ENCODE assay signal across 18 cellular contexts in genomic region chr6:15674690-15675386, GRCh38. TPM values are rescaled to one million over a fixed set of nuclear protein-coding genes. Genes with fewer than 3 reads are reported as not detected.
DNase-seq lines count a peak whose midpoint lies in the region; ATAC-seq and TF ChIP-seq lines count a peak whose summit lies in the region.
"Had no signal": no experiment of that assay in that cellular context is flagged by ENCODE, and none has a peak within 500 bp of the region (broad histone marks: within the 10 kb centered on the region; RNA-seq: fewer than 3 reads in every experiment).

No MANE protein-coding gene starts in this region.

- H3K9me3 Mint-ChIP-seq in stimulated activated memory B cell treated with anti-CD40 and anti-IgM and Interleukin-4, amounts not matched to agents 10 μg/mL and 1 μg/mL and 100 μg/mL, for 72 hours: peaks cover 3% of the 10 kb centered on the region
- H3K9me3 Mint-ChIP-seq: activated naive CD4-positive, alpha-beta T cell treated with anti-CD3 and anti-CD28 coated beads, Interleukin-2, amount 50 U/mL, for 24 hours; mesothelial cell of epicardium had no signal

- H3K4me3 ChIP-seq in right cardiac atrium (ENCODE audit: low read length) (no peak overlapping the region), skeletal muscle tissue (ENCODE audit: low read length in 3 of 3) (peak overlapping the region; percentile 18 to 46 (median 26)), colonic mucosa (no peak overlapping the region)
- H3K4me3 ChIP-seq: A549 had no signal

- DNase-seq in NOMO-1 treated with DMSO at 0.1 percent for 48 hours (lab: John Stamatoyannopoulos, UW; ENCODE audit: unreplicated experiment) (peak; percentile 46), NOMO-1 treated with dmso at 0.1 percent for 144 hours (lab: John Stamatoyannopoulos, UW; ENCODE audit: unreplicated experiment) (no peak), NCI-H82 treated with DMSO at 0.1 percent for 48 hours (lab: John Stamatoyannopoulos, UW; ENCODE audit: unreplicated experiment) (peak; percentile 81), right cardiac atrium (no peak), colonic mucosa (no peak), dedifferentiated amniotic fluid mesenchymal stem cell (ENCODE audit: extremely low spot score) (no peak)
- DNase-seq: activated CD8-positive, alpha-beta T cell treated with anti-CD3 and anti-CD28 coated beads, Interleukin-2, amount 10 ng/mL, durations not matched to agents 7 days and 5 days; activated T-cell treated with anti-CD3 and anti-CD28 coated beads, Interleukin-2, amount 50 U/mL, for 4 hours; NCI-H1048; stimulated activated naive CD4-positive, alpha-beta T cell treated with Interleukin-2 at 50 U/mL for 16 hours; trophoblast cell had no signal

- no peak overlapping the region for H3K4me3 Mint-ChIP-seq in stimulated activated memory B cell treated with anti-CD40 and anti-IgM and Interleukin-4, amounts not matched to agents 10 μg/mL and 1 μg/mL and 100 μg/mL, for 72 hours
- H3K4me3 Mint-ChIP-seq: activated CD8-positive, alpha-beta T cell treated with anti-CD3 and anti-CD28 coated beads, Interleukin-2, amount 10 ng/mL, durations not matched to agents 7 days and 5 days; activated naive CD4-positive, alpha-beta T cell treated with anti-CD3 and anti-CD28 coated beads, Interleukin-2, amount 50 U/mL, for 24 hours; activated T-cell treated with anti-CD3 and anti-CD28 coated beads, Interleukin-2, amount 50 U/mL, for 4 hours; mesothelial cell of epicardium had no signal

- H3K27ac ChIP-seq in right cardiac atrium (ENCODE audit: low read length): no peak overlapping the region
- peak overlapping the region; percentile 72 for H3K27ac ChIP-seq in skeletal muscle tissue (ENCODE audit: low read depth, low read length)
- H3K27ac ChIP-seq in colonic mucosa: no peak overlapping the region
- H3K27ac ChIP-seq: A549, C4-2B, VCaP had no signal

- H3K36me3 ChIP-seq in skeletal muscle tissue (ENCODE audit: control insufficient read depth in 3 of 3, insufficient read depth in 3 of 3, low read length in 3 of 3) (no peaks in the 10 kb centered on the region), colonic mucosa (no peaks in the 10 kb centered on the region)

- peak; percentile 41 to 51 for ATAC-seq in right cardiac atrium
- ATAC-seq in stimulated activated memory B cell treated with anti-CD40 and anti-IgM and Interleukin-4, amounts not matched to agents 10 μg/mL and 1 μg/mL and 100 μg/mL, for 72 hours: no peak
- ATAC-seq: A549; activated CD8-positive, alpha-beta T cell treated with anti-CD3 and anti-CD28 coated beads, Interleukin-2, amount 10 ng/mL, durations not matched to agents 7 days and 5 days; activated T-cell treated with anti-CD3 and anti-CD28 coated beads, Interleukin-2, amount 50 U/mL, for 4 hours had no signal

- no peaks in the 10 kb centered on the region for H3K36me3 Mint-ChIP-seq in stimulated activated memory B cell treated with anti-CD40 and anti-IgM and Interleukin-4, amounts not matched to agents 10 μg/mL and 1 μg/mL and 100 μg/mL, for 72 hours
- H3K36me3 Mint-ChIP-seq: activated naive CD4-positive, alpha-beta T cell treated with anti-CD3 and anti-CD28 coated beads, Interleukin-2, amount 50 U/mL, for 24 hours; mesothelial cell of epicardium had no signal

- TF ChIP-seq CTCF in colonic mucosa (IDR thresholded peaks at IDR 0.05): no peak

- peaks cover 6% of the 10 kb centered on the region for H3K4me1 Mint-ChIP-seq in stimulated activated memory B cell treated with anti-CD40 and anti-IgM and Interleukin-4, amounts not matched to agents 10 μg/mL and 1 μg/mL and 100 μg/mL, for 72 hours
- H3K4me1 Mint-ChIP-seq: activated naive CD4-positive, alpha-beta T cell treated with anti-CD3 and anti-CD28 coated beads, Interleukin-2, amount 50 U/mL, for 24 hours had no signal

- no peaks in the 10 kb centered on the region for H3K27me3 Mint-ChIP-seq in stimulated activated memory B cell treated with anti-CD40 and anti-IgM and Interleukin-4, amounts not matched to agents 10 μg/mL and 1 μg/mL and 100 μg/mL, for 72 hours

- no peak overlapping the region for H3K27ac Mint-ChIP-seq in stimulated activated memory B cell treated with anti-CD40 and anti-IgM and Interleukin-4, amounts not matched to agents 10 μg/mL and 1 μg/mL and 100 μg/mL, for 72 hours
- H3K27ac Mint-ChIP-seq: activated CD8-positive, alpha-beta T cell treated with anti-CD3 and anti-CD28 coated beads, Interleukin-2, amount 10 ng/mL, durations not matched to agents 7 days and 5 days; activated naive CD4-positive, alpha-beta T cell treated with anti-CD3 and anti-CD28 coated beads, Interleukin-2, amount 50 U/mL, for 24 hours; mesothelial cell of epicardium had no signal

- H3K9me3 ChIP-seq in right cardiac atrium (ENCODE audit: control insufficient read depth, low read length): no peaks in the 10 kb centered on the region
- H3K9me3 ChIP-seq in skeletal muscle tissue (ENCODE audit: control insufficient read depth in 3 of 3, low read length in 3 of 3): no peaks in the 10 kb centered on the region
- no peaks in the 10 kb centered on the region for H3K9me3 ChIP-seq in colonic mucosa
- H3K9me3 ChIP-seq: A549 had no signal

- H3K27me3 ChIP-seq in right cardiac atrium (ENCODE audit: control insufficient read depth, insufficient read depth) (no peaks in the 10 kb centered on the region), skeletal muscle tissue (ENCODE audit: control insufficient read depth in 3 of 3, insufficient read depth in 3 of 3, low read length in 3 of 3) (no peaks in the 10 kb centered on the region), colonic mucosa (no peaks in the 10 kb centered on the region)

- intact Hi-C loops in right cardiac atrium (cut with DNase I): no loop called here
- intact Hi-C loops in colonic mucosa (cut with DNase I): no loop called here

- 56% methylated on average over 9 of the region's 9 CpGs for WGBS in right cardiac atrium

- H3K4me1 ChIP-seq in right cardiac atrium (ENCODE audit: control insufficient read depth, insufficient read depth, low read length) (no peaks in the 10 kb centered on the region), skeletal muscle tissue (ENCODE audit: control insufficient read depth in 3 of 3, insufficient read depth in 3 of 3, low read length in 3 of 3) (peaks cover 36 to 45% (median 42%) of the 10 kb centered on the region in 3 donors), colonic mucosa (no peaks in the 10 kb centered on the region)
- H3K4me1 ChIP-seq: A549 had no signal

- peak overlapping the region; percentile 24 to 77 (median 63) for H3K9ac ChIP-seq in skeletal muscle tissue (ENCODE audit: low read depth in 1 of 3, low read length in 3 of 3)
- H3K9ac ChIP-seq in colonic mucosa (ENCODE audit: low read depth in 2 of 2, low read length in 2 of 2): no peak overlapping the region

RNA-seq across cellular contexts. Expression of gene DTNBP1, which starts 12.0 kb away (rescaled TPM):
- total RNA-seq in right cardiac atrium (10 to 100 TPM; 18.9 to 34.0 (median 26.7) TPM), skeletal muscle tissue (15.1 TPM), colonic mucosa (10 to 100 TPM; 17.4 to 22.0 TPM)
- 17.2 TPM for polyA plus RNA-seq in right cardiac atrium

Comparison
In these comparisons a context has a peak if more than half of its experiments do, and no peak if none do; other contexts are left out.
1. DNase-seq: peak in NOMO-1 treated with DMSO at 0.1 percent for 48 hours (single experiment) and NCI-H82 treated with DMSO at 0.1 percent for 48 hours (single experiment); none in NOMO-1 treated with dmso at 0.1 percent for 144 hours (single experiment), right cardiac atrium (0 of 3), colonic mucosa (single experiment) and dedifferentiated amniotic fluid mesenchymal stem cell (single experiment).
2. H3K4me3 ChIP-seq: peak in skeletal muscle tissue (3 of 3); none in right cardiac atrium (single experiment) and colonic mucosa (single experiment).
3. H3K9ac ChIP-seq: peak in skeletal muscle tissue (3 of 3); none in colonic mucosa (0 of 2).